In genomic region chr12:55981882-55982281, GRCh38 we compare ENCODE assay signal across 7 cellular contexts. TPM values are rescaled to one million over a fixed set of nuclear protein-coding genes. Genes with fewer than 3 reads are reported as not detected.
DNase-seq lines count a peak whose midpoint lies in the region; ATAC-seq and TF ChIP-seq lines count a peak whose summit lies in the region.
"Not testable (repeated sequence)": the region's sequence is repeated elsewhere in the genome, so short reads cannot be mapped to it uniquely, and the experiment has no call there.

No MANE protein-coding gene starts in this region.

- CTCF ChIA-PET in RWPE1 (lab: Yijun Ruan, JAX), result interaction anchor here (0.6 kb wide), 1 partner anchor 14 kb away, joined by 4 read pairs; no protein-coding TSS in a partner anchor

- H3K9me2 ChIP-seq in DOHH2 (replicated peaks; ENCODE audit: control insufficient read depth, low read length), result not testable (repeated sequence)

- not testable (repeated sequence) for H3K27me3 ChIP-seq in DOHH2 (ENCODE audit: control insufficient read depth, low read length); HL-60 (ENCODE audit: insufficient read depth, poor library complexity, severe bottlenecking); brain microvascular endothelial cell (replicated peaks); foreskin keratinocyte; lung (ENCODE audit: control insufficient read depth, insufficient read depth)

- not testable (repeated sequence) for H4K20me1 ChIP-seq in DOHH2 (ENCODE audit: control insufficient read depth, insufficient read depth, low read depth, low read length)

- H3K36me3 ChIP-seq in DOHH2 (ENCODE audit: control insufficient read depth, low read length) (peaks cover 22% of the 10 kb centered on the region), brain microvascular endothelial cell (replicated peaks) (peaks cover 39% of the 10 kb centered on the region), lung (ENCODE audit: control insufficient read depth in 2 of 2, insufficient read depth in 2 of 2, low read length in 2 of 2) (peaks cover 10 to 11% of the 10 kb centered on the region in 2 donors)

- ATAC-seq in foreskin keratinocyte, result peak; percentile 58
- ATAC-seq in lung (ENCODE audit: insufficient read depth, low FRiP score), result peak; percentile 36

- peaks cover 16% of the 10 kb centered on the region for H3K79me2 ChIP-seq in DOHH2 (ENCODE audit: control insufficient read depth, low read length)

- POLR2A ChIA-PET in RWPE1 (lab: Yijun Ruan, JAX; ENCODE audit: low non-redundant PET), result not testable (repeated sequence)

- peak overlapping the region; percentile 75 for H3K4me2 ChIP-seq in DOHH2 (ENCODE audit: low read length)

- peaks cover 17% of the 10 kb centered on the region for H3F3A ChIP-seq in DOHH2 (ENCODE audit: control insufficient read depth, insufficient read depth)

- H3K9me3 ChIP-seq in DOHH2 (ENCODE audit: control insufficient read depth, insufficient read depth, low read length); lung (ENCODE audit: control insufficient read depth in 2 of 2, insufficient read depth in 1 of 2, low read length in 1 of 2): not testable (repeated sequence)

- in situ Hi-C loops in brain microvascular endothelial cell (cut with HindIII; ENCODE audit: low pct_ligation_motif_present, low sequenced_read_pairs), result not testable (repeated sequence)

- H3K27ac ChIP-seq in DOHH2 (ENCODE audit: low read depth, low read length) (peak overlapping the region; percentile 62), HL-60 (replicated peaks) (peak overlapping the region; percentile 67), RWPE1 (peak overlapping the region; percentile 56)
- H3K27ac ChIP-seq in brain microvascular endothelial cell; foreskin keratinocyte; lung (ENCODE audit: low read depth in 1 of 2, low read length in 1 of 2): not testable (repeated sequence)

- not testable (repeated sequence) for DNase-seq in HL-60 (ENCODE audit: low read depth in 1 of 2, low spot score in 1 of 2); RWPE1 (ENCODE audit: low spot score); lung (ENCODE audit: low spot score)
- peak; percentile 25 for DNase-seq in brain microvascular endothelial cell
- DNase-seq in foreskin keratinocyte, result peak in 1 of 2 donors; percentile 27
- peak; percentile 65 for DNase-seq in renal cortical epithelial cell (ENCODE audit: low read depth)

- TF ChIP-seq CTCF in DOHH2 (IDR thresholded peaks at IDR 0.05; ENCODE audit: low read depth, low read length, poor library complexity, severe bottlenecking); HL-60 (IDR thresholded peaks at IDR 0.05; ENCODE audit: insufficient read depth, low read length); RWPE1 (conservative IDR thresholded peaks at IDR 0.05; ENCODE audit: low read depth); brain microvascular endothelial cell (IDR thresholded peaks at IDR 0.05; ENCODE audit: low read depth, low read length, missing control alignments); foreskin keratinocyte (conservative IDR thresholded peaks at IDR 0.05); lung (IDR thresholded peaks at IDR 0.05; ENCODE audit: control extremely low read depth, extremely low read depth): not testable (repeated sequence)

- H3K4me3 ChIP-seq in DOHH2 (ENCODE audit: low read length); HL-60 (replicated peaks; ENCODE audit: insufficient read depth, low read length); brain microvascular endothelial cell (ENCODE audit: low read depth, low read length); lung: not testable (repeated sequence)

- H3K4me1 ChIP-seq in DOHH2 (ENCODE audit: control insufficient read depth, low read length), result peaks cover 29% of the 10 kb centered on the region
- not testable (repeated sequence) for H3K4me1 ChIP-seq in foreskin keratinocyte; lung (ENCODE audit: control insufficient read depth in 2 of 2, insufficient read depth in 2 of 2, low read length in 2 of 2)

- WGBS in lung, 2 donors, result 70 to 72% methylated on average over 5 of the region's 5 CpGs

RNA-seq across cellular contexts. Expression of gene RAB5B, which starts 8.0 kb away (rescaled TPM):
- total RNA-seq in foreskin keratinocyte (58.2 and 75.3 TPM in 2 replicates), lung (100 to 1,000 TPM; 113 to 118 TPM), renal cortical epithelial cell (92.9 and 119 TPM in 2 replicates)
- polyA plus RNA-seq in foreskin keratinocyte (42.4 and 45.9 TPM in 2 replicates), lung (10 to 100 TPM; 64.5 to 70.0 TPM)

RNA-seq across cellular contexts. Expression of gene SUOX, which starts 15.2 kb away (rescaled TPM):
- total RNA-seq in foreskin keratinocyte (8.7 TPM in 2 replicates), lung (10 to 100 TPM; 17.7 to 26.2 TPM), renal cortical epithelial cell (9.6 and 17.2 TPM in 2 replicates)
- polyA plus RNA-seq in foreskin keratinocyte (6.2 and 6.7 TPM in 2 replicates), lung (10 to 100 TPM; 15.1 to 17.1 TPM)

RNA-seq across cellular contexts. Expression of gene CDK2, which starts 15.3 kb away (rescaled TPM):
- total RNA-seq in foreskin keratinocyte (71.3 and 75.5 TPM in 2 replicates), lung (10 to 100 TPM; 27.4 to 28.0 TPM), renal cortical epithelial cell (12.9 and 29.0 TPM in 2 replicates)
- polyA plus RNA-seq in foreskin keratinocyte (39.4 and 52.8 TPM in 2 replicates), lung (10 to 100 TPM; 13.0 to 25.5 TPM)

RNA-seq across cellular contexts. Expression of gene PMEL, which starts 16.0 kb away (rescaled TPM):
- total RNA-seq in foreskin keratinocyte (0.85 and 1.3 TPM in 2 replicates), lung (1 to 10 TPM in 1 of 2 donors, under 1 TPM in 1; 0.43 to 1.7 TPM), renal cortical epithelial cell (1.6 and 1.9 TPM in 2 replicates)
- polyA plus RNA-seq in foreskin keratinocyte (1.0 and 1.1 TPM in 2 replicates), lung (1 to 10 TPM; 1.0 to 1.1 TPM)

RNA-seq across cellular contexts. Expression of gene IKZF4, which starts 39.0 kb away (rescaled TPM):
- total RNA-seq in foreskin keratinocyte (1.2 and 1.6 TPM in 2 replicates), lung (10 to 100 TPM in 1 of 2 donors, 1 to 10 TPM in 1; 7.0 to 10.7 TPM), renal cortical epithelial cell (1.9 and 3.7 TPM in 2 replicates)
- polyA plus RNA-seq in foreskin keratinocyte (0.62 and 0.91 TPM in 2 replicates), lung (1 to 10 TPM; 3.3 to 3.5 TPM)
